8 cellular contexts compared by ENCODE assay signal in the genomic region with DNA sequence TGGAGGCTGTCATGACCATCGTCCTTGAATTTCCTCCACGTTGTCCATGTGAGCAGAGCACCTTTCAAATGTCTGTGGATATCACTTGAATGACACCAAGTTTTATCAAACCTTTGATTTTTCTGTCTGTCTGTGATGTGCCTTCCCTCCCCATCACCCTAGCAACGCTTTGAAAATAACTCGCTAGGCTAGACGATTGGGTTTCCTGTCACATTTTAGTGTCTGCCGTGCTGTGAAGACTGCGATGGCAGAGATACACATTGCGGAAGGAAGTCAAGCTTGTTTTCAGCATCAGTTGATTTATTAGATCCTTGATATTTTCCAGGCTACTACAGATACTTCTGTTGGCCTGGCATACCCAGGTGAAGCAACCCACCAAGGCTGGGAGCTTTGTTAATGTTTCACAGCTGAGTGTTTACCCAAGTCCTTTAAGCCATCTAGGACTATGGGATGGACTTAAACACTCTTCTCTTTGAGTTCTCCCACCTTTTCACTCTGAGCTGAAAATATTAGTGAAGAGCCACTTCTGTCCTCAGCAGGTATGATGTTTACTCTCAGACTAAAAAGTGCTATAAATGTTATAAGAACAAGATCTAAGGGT.
DNase-seq lines count a peak whose midpoint lies in the region; ATAC-seq and TF ChIP-seq lines count a peak whose summit lies in the region.

No MANE protein-coding gene starts in this region.

- no peak overlapping the region for H3K4me3 ChIP-seq in gastroesophageal sphincter

- peaks cover 0 to 25% (median 0%) of the 10 kb centered on the region in 3 donors for H3K4me1 ChIP-seq in gastroesophageal sphincter

- no peaks in the 10 kb centered on the region for H3K9me3 ChIP-seq in gastroesophageal sphincter

- peak overlapping the region in 1 of 4 donors; percentile 9 for H3K27ac ChIP-seq in gastroesophageal sphincter

- ATAC-seq in HG02759 (IDR thresholded peaks at IDR 0.05; ENCODE audit: unreplicated experiment) (peak; percentile 44), gastroesophageal sphincter (no peak), GM19463 (IDR thresholded peaks at IDR 0.05; ENCODE audit: unreplicated experiment) (no peak)

- no peak for TF ChIP-seq CTCF in gastroesophageal sphincter (IDR thresholded peaks at IDR 0.05)

- peak; percentile 17 to 96 (median 71) for DNase-seq in T-helper 2 cell
- DNase-seq in central memory CD4-positive, alpha-beta T cell = peak; percentile 96
- DNase-seq in stimulated activated CD8-positive, alpha-beta memory T cell treated with anti-CD3 and anti-CD28 coated beads, Interleukin-2, amount 100 ng/mL, for 1 hour (ENCODE audit: low read depth in 2 of 2) = peak; percentile 40 to 55
- DNase-seq in NCI-H524 treated with DMSO at 0.1 percent for 48 hours (lab: John Stamatoyannopoulos, UW) = no peak
- no peak for DNase-seq in midbrain (lab: John Stamatoyannopoulos, UW)

- no peak for TF ChIP-seq POLR2A in gastroesophageal sphincter (IDR thresholded peaks at IDR 0.05)

- H3K36me3 ChIP-seq in gastroesophageal sphincter = no peaks in the 10 kb centered on the region

- no peaks in the 10 kb centered on the region for H3K27me3 ChIP-seq in gastroesophageal sphincter

- no peak for TF ChIP-seq EP300 in gastroesophageal sphincter (IDR thresholded peaks at IDR 0.05)

- WGBS in gastroesophageal sphincter (ENCODE audit: low coverage in 1 of 2), 2 donors = 76 to 78% methylated on average over 7 to 8 of the region's 8 CpGs

Comparison
In these comparisons a context has a peak if more than half of its experiments do, and no peak if none do; other contexts are left out.
1. DNase-seq: peak in T-helper 2 cell (5 of 5), central memory CD4-positive, alpha-beta T cell (single experiment) and stimulated activated CD8-positive, alpha-beta memory T cell treated with anti-CD3 and anti-CD28 coated beads, Interleukin-2, amount 100 ng/mL, for 1 hour (2 of 2); none in NCI-H524 treated with DMSO at 0.1 percent for 48 hours (single experiment) and midbrain (single experiment).